Comparison of ENCODE assay signal across 13 cellular contexts in genomic region chr12:52189376-52190174, GRCh38. TPM values are rescaled to one million over a fixed set of nuclear protein-coding genes. Genes with fewer than 3 reads are reported as not detected.
DNase-seq lines count a peak whose midpoint lies in the region; ATAC-seq, FAIRE-seq and TF ChIP-seq lines count a peak whose summit lies in the region.
"Had no signal": no experiment of that assay in that cellular context is flagged by ENCODE, and none has a peak within 500 bp of the region (broad histone marks: within the 10 kb centered on the region; RNA-seq: fewer than 3 reads in every experiment).

No MANE protein-coding gene starts in this region.

- H3K36me3 Mint-ChIP-seq in activated naive CD4-positive, alpha-beta T cell treated with anti-CD3 and anti-CD28 coated beads, Interleukin-2, amount 50 U/mL, for 72 hours, result no peaks in the 10 kb centered on the region

- no peak for FAIRE-seq in urothelium cell line (lab: Jason Lieb, UNC)

- in situ Hi-C loops in SK-MEL-5 (cut with HindIII; ENCODE audit: low pct_unique_long_range_greater_than_20kb, low sequenced_read_pairs), result no loop called here

- H3K4me3 ChIP-seq in fibroblast of pulmonary artery (replicated peaks; ENCODE audit: low read depth, low read length), result no peak overlapping the region

- no peak for ATAC-seq in activated naive CD4-positive, alpha-beta T cell treated with anti-CD3 and anti-CD28 coated beads, Interleukin-2, amount 50 U/mL, for 72 hours
- no peak for ATAC-seq in HG03159 (IDR thresholded peaks at IDR 0.05; ENCODE audit: unreplicated experiment)
- ATAC-seq in GM19452 (IDR thresholded peaks at IDR 0.05; ENCODE audit: unreplicated experiment), result no peak
- ATAC-seq: effector memory CD8-positive, alpha-beta T cell had no signal

- TF ChIP-seq CTCF in fibroblast of pulmonary artery (IDR thresholded peaks at IDR 0.05; ENCODE audit: low read length, missing control alignments), result no peak

- H3K27ac Mint-ChIP-seq in activated naive CD4-positive, alpha-beta T cell treated with anti-CD3 and anti-CD28 coated beads, Interleukin-2, amount 50 U/mL, for 72 hours, result peak overlapping the region; percentile 14 to 29
- H3K27ac Mint-ChIP-seq: effector memory CD8-positive, alpha-beta T cell had no signal

- H3K9me3 Mint-ChIP-seq in activated naive CD4-positive, alpha-beta T cell treated with anti-CD3 and anti-CD28 coated beads, Interleukin-2, amount 50 U/mL, for 72 hours, result no peaks in the 10 kb centered on the region
- H3K9me3 Mint-ChIP-seq: effector memory CD8-positive, alpha-beta T cell had no signal

- DNase-seq in activated naive CD4-positive, alpha-beta T cell treated with anti-CD3 and anti-CD28 coated beads, Interleukin-2, amount 50 U/mL, for 72 hours (ENCODE audit: low spot score in 2 of 2), result no peak
- no peak for DNase-seq in activated naive CD4-positive, alpha-beta T cell treated with anti-CD3 and anti-CD28 coated beads, Interleukin-2, amount 50 U/mL, for 16 hours
- peak; percentile 37 for DNase-seq in SK-MEL-5 (ENCODE audit: low read depth, low spot score)
- peak; percentile 60 for DNase-seq in fibroblast of pulmonary artery (ENCODE audit: low read depth)
- DNase-seq in urothelium cell line (ENCODE audit: low spot score), result peak; percentile 52
- DNase-seq in NCI-H2171 treated with DMSO at 0.1 percent for 48 hours (lab: John Stamatoyannopoulos, UW), result no peak
- DNase-seq: activated CD8-positive, alpha-beta memory T cell treated with anti-CD3 and anti-CD28 coated beads, Interleukin-2, amount 50 U/mL, for 4 hours; amniotic stem cell; effector memory CD8-positive, alpha-beta T cell had no signal

RNA-seq across cellular contexts. Expression of gene KRT80, which starts 2.2 kb away (rescaled TPM):
- total RNA-seq in activated naive CD4-positive, alpha-beta T cell treated with anti-CD3 and anti-CD28 coated beads, Interleukin-2, amount 50 U/mL, for 72 hours, result not detected
- total RNA-seq in SK-MEL-5 (2014; rRNA removed; shearing (Covaris generic)), result 0.11 TPM in 2 replicates
- 0.14 and 0.39 TPM in 2 replicates for polyA plus RNA-seq in SK-MEL-5 (2015; cell fraction: cytosol; rRNA removed)
- 0.83 and 1.2 TPM in 2 replicates for polyA plus RNA-seq in SK-MEL-5 (2015; cell fraction: nucleus; rRNA removed)
- total RNA-seq: mesenteric fat pad had no signal

RNA-seq across cellular contexts. Expression of gene KRT7, which starts 43.5 kb away (rescaled TPM):
- total RNA-seq in activated naive CD4-positive, alpha-beta T cell treated with anti-CD3 and anti-CD28 coated beads, Interleukin-2, amount 50 U/mL, for 72 hours, result 1 to 10 TPM in 1 of 2 donors, under 1 TPM in 1; 0.36 to 8.0 TPM
- not detected in 2 replicates for total RNA-seq in SK-MEL-5 (2014; rRNA removed; shearing (Covaris generic))
- polyA plus RNA-seq in SK-MEL-5 (2015; cell fraction: cytosol; rRNA removed), result 0.10 TPM in 1 of 2 replicates, not detected in the other
- not detected in 2 replicates for polyA plus RNA-seq in SK-MEL-5 (2015; cell fraction: nucleus; rRNA removed)
- total RNA-seq: temporal lobe had no signal

Comparison
In these comparisons a context has a peak if more than half of its experiments do, and no peak if none do; other contexts are left out.
1. DNase-seq: peak in SK-MEL-5 (single experiment), fibroblast of pulmonary artery (single experiment) and urothelium cell line (single experiment); none in activated naive CD4-positive, alpha-beta T cell treated with anti-CD3 and anti-CD28 coated beads, Interleukin-2, amount 50 U/mL, for 72 hours (0 of 2), activated naive CD4-positive, alpha-beta T cell treated with anti-CD3 and anti-CD28 coated beads, Interleukin-2, amount 50 U/mL, for 16 hours (single experiment) and NCI-H2171 treated with DMSO at 0.1 percent for 48 hours (single experiment).